ENCODE assay signal across 10 cellular contexts in the genomic region with DNA sequence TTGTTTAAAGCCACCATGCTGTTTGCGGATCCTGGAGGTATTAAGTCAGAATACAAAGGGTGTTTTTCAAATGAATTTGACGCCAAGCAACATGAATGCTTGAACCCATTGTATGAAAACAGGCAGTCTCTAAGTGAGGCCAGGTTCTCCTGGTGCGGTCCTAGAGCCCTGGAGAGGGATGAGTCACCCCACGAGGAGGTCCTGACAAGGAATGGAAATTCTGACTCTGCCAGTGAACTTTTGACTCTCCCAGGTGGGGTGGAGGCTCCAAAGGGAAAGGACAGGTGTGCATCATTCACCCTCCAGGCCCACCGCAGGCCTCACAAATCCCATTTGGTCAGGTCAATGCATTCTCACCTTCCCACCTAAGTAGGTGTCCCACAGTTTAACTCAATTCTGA. TPM values are rescaled to one million over a fixed set of nuclear protein-coding genes. Genes with fewer than 3 reads are reported as not detected.
DNase-seq lines count a peak whose midpoint lies in the region; ATAC-seq, FAIRE-seq and TF ChIP-seq lines count a peak whose summit lies in the region.
"Had no signal": no experiment of that assay in that cellular context is flagged by ENCODE, and none has a peak within 500 bp of the region (broad histone marks: within the 10 kb centered on the region; RNA-seq: fewer than 3 reads in every experiment).

No MANE protein-coding gene starts in this region.

- H3K4me1 ChIP-seq in ES-I3 (ENCODE audit: insufficient read depth, low read length), result peaks cover 32% of the 10 kb centered on the region
- peaks cover 4 to 12% of the 10 kb centered on the region in 2 donors for H3K4me1 ChIP-seq in duodenal mucosa (ENCODE audit: control insufficient read depth in 1 of 2, insufficient read depth in 2 of 2, low read length in 2 of 2)
- H3K4me1 ChIP-seq in pancreas, result peaks cover 0 to 3% (median 0%) of the 10 kb centered on the region in 3 donors

- no peak for TF ChIP-seq CTCF in pancreas (IDR thresholded peaks at IDR 0.05)

- intact Hi-C loops in pancreas (cut with DNase I), result loop anchor here in 1 of 3 donors (5.0 kb wide), 1 partner anchor 112 kb away; no protein-coding TSS in a partner anchor

- H3K9me3 ChIP-seq in ES-I3 (ENCODE audit: control insufficient read depth, insufficient read depth, low read length) (no peaks in the 10 kb centered on the region), duodenal mucosa (ENCODE audit: control insufficient read depth in 1 of 2, low read length in 2 of 2) (no peaks in the 10 kb centered on the region), pancreas (no peaks in the 10 kb centered on the region)

- DNase-seq in pancreas, result peak in 5 of 6 donors; percentile 29 to 72 (median 43)
- no peak for DNase-seq in hypothalamus (lab: John Stamatoyannopoulos, UW)
- no peak for DNase-seq in NCI-H524 treated with DMSO at 0.1 percent for 48 hours (lab: John Stamatoyannopoulos, UW)
- DNase-seq in effector CD8-positive, alpha-beta T cell (lab: John Stamatoyannopoulos, UW), result no peak
- DNase-seq: NCI-H1417 treated with DMSO at 0.1 percent for 48 hours, WERI-Rb-1 had no signal

- H3K27ac ChIP-seq in duodenal mucosa (ENCODE audit: low read depth, low read length) (peak overlapping the region; percentile 91), pancreas (peak overlapping the region in 2 of 4 donors; percentile 86 to 87)

- H3K36me3 ChIP-seq in ES-I3 (ENCODE audit: insufficient read depth, low read length) (no peaks in the 10 kb centered on the region), duodenal mucosa (ENCODE audit: control insufficient read depth in 1 of 2, insufficient read depth in 2 of 2, low read length in 2 of 2) (no peaks in the 10 kb centered on the region), pancreas (no peaks in the 10 kb centered on the region)
- H3K36me3 ChIP-seq: WERI-Rb-1 had no signal

- H3K9ac ChIP-seq in ES-I3 (ENCODE audit: low read depth, low read length), result peak overlapping the region; percentile 32; the same call in 1 of the 2 replicates
- H3K9ac ChIP-seq in duodenal mucosa (ENCODE audit: low read depth in 1 of 2, low read length in 2 of 2), result peak overlapping the region; percentile 80 to 94

- H3K4me3 ChIP-seq in duodenal mucosa (ENCODE audit: low read depth in 1 of 2, low read length in 2 of 2) (peak overlapping the region; percentile 68 to 81), pancreas (peak overlapping the region in 2 of 4 donors; percentile 47 to 49)

- FAIRE-seq in pancreas (lab: Jason Lieb, UNC), result no peak

- ATAC-seq in SK-N-SH treated with all-trans-retinoic acid at 6 μM for 48 hours (peak; percentile 47), pancreas (peak; percentile 44 to 80 (median 71)), GM21737 (IDR thresholded peaks at IDR 0.05; ENCODE audit: unreplicated experiment) (no peak)

- 34 to 40% methylated on average over 5 of the region's 5 CpGs for WGBS in pancreas, 2 donors

- no peaks in the 10 kb centered on the region for H3K27me3 ChIP-seq in duodenal mucosa (ENCODE audit: control insufficient read depth in 1 of 2, insufficient read depth in 2 of 2, low read length in 2 of 2)
- no peaks in the 10 kb centered on the region for H3K27me3 ChIP-seq in pancreas

TF ChIP-seq in SK-N-SH treated with all-trans-retinoic acid at 6 μM for 48 hours, 23 proteins besides CTCF, POLR2A, EP300 and RAD21:
- TF ChIP-seq CSDC2 (CRISPR knock-in tag; IDR thresholded peaks at IDR 0.05), result no peak
- no peak for TF ChIP-seq PPARA (CRISPR knock-in tag; IDR thresholded peaks at IDR 0.05; ENCODE audit: borderline replicate concordance)
- TF ChIP-seq ZFP30 (CRISPR knock-in tag; IDR thresholded peaks at IDR 0.05), result no peak
TF ChIP-seq in SK-N-SH treated with all-trans-retinoic acid at 6 μM for 48 hours: peak in this region for 0.

RNA-seq across cellular contexts. Expression of gene TRIM2, which starts 1.5 kb away (rescaled TPM):
- total RNA-seq in pancreas, result 10 to 100 TPM; 17.6 to 39.2 (median 25.5) TPM
- 10 to 100 TPM; 11.0 to 11.9 TPM for polyA plus RNA-seq in pancreas

Comparison
In these comparisons a context has a peak if more than half of its experiments do, and no peak if none do; other contexts are left out.
1. DNase-seq: peak in pancreas (5 of 6); none in hypothalamus (0 of 51), NCI-H524 treated with DMSO at 0.1 percent for 48 hours (single experiment) and effector CD8-positive, alpha-beta T cell (single experiment).